13 cellular contexts compared by ENCODE assay signal in the genomic region with DNA sequence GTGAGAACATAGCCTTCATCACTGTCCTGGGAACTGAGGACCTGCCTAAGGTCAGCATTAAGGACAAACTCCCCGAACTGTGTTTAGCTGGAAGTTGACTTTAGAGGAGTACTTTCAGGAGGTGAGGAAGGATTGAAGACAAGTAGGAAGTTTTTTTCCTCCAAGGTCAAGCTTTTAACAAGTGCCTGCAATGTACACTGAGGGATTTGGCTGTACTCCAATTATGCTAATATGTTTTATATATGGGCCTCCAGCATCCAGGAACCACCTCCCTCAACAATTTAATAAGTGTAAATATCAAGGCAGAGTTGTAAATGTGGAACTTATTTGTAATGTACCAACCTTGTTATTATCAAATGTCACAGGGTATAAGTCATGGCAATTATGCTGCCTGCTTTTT.
DNase-seq lines count a peak whose midpoint lies in the region; ATAC-seq and TF ChIP-seq lines count a peak whose summit lies in the region.
"Had no signal": no experiment of that assay in that cellular context is flagged by ENCODE, and none has a peak within 500 bp of the region (broad histone marks: within the 10 kb centered on the region; RNA-seq: fewer than 3 reads in every experiment).

No MANE protein-coding gene starts in this region.

- peak overlapping the region; percentile 15; the same call in 1 of the 2 replicates for H3K27ac ChIP-seq in 22Rv1
- H3K27ac ChIP-seq: C4-2B had no signal

- peak; percentile 59 for ATAC-seq in left colon

- H3K9me3 Mint-ChIP-seq in glutamatergic neuron (ENCODE audit: unreplicated experiment) = no peaks in the 10 kb centered on the region
- H3K9me3 Mint-ChIP-seq: CD4-positive, alpha-beta memory T cell; HFFc6 had no signal

- H3K36me3 Mint-ChIP-seq in glutamatergic neuron (ENCODE audit: unreplicated experiment) = no peaks in the 10 kb centered on the region
- H3K36me3 Mint-ChIP-seq: CD4-positive, alpha-beta memory T cell had no signal

- H3K27ac Mint-ChIP-seq in glutamatergic neuron (ENCODE audit: unreplicated experiment) = no peak overlapping the region
- H3K27ac Mint-ChIP-seq: CD4-positive, alpha-beta memory T cell; HFFc6 had no signal

- intact Hi-C loops in left colon (cut with DNase I, micrococcal nuclease) = no loop called here

- DNase-seq in NCI-H1105 treated with DMSO at 0.1 percent for 48 hours (lab: John Stamatoyannopoulos, UW) = peak; percentile 3
- no peak for DNase-seq in NCI-H1105 (lab: John Stamatoyannopoulos, UW)
- DNase-seq in LNCaP clone FGC (ENCODE audit: low read depth) = peak; percentile 46
- no peak for DNase-seq in left colon
- no peak for DNase-seq in glutamatergic neuron
- no peak for DNase-seq in NAMALWA (ENCODE audit: low spot score)
- DNase-seq in mucosa of gallbladder (ENCODE audit: low spot score) = no peak
- DNase-seq: BE2C; CD4-positive, alpha-beta memory T cell; HCEC 1CT; HFFc6 had no signal

- H3K4me1 Mint-ChIP-seq in glutamatergic neuron (ENCODE audit: low read depth, unreplicated experiment) = no peaks in the 10 kb centered on the region
- H3K4me1 Mint-ChIP-seq: CD4-positive, alpha-beta memory T cell had no signal

- no peak overlapping the region for H3K4me3 ChIP-seq in LNCaP clone FGC (ENCODE audit: low read depth, low read length)

- no peaks in the 10 kb centered on the region for H3K27me3 Mint-ChIP-seq in glutamatergic neuron (ENCODE audit: unreplicated experiment)
- H3K27me3 Mint-ChIP-seq: CD4-positive, alpha-beta memory T cell had no signal

- TF ChIP-seq CTCF in 22Rv1 (IDR thresholded peaks at IDR 0.05) (no peak), LNCaP clone FGC (IDR thresholded peaks at IDR 0.05; ENCODE audit: control insufficient read depth, extremely low read depth, insufficient read depth) (no peak), glutamatergic neuron (IDR thresholded peaks at IDR 0.05; ENCODE audit: partially characterized antibody, unreplicated experiment) (no peak)

- no peak overlapping the region for H3K4me3 Mint-ChIP-seq in glutamatergic neuron (ENCODE audit: unreplicated experiment)
- H3K4me3 Mint-ChIP-seq: CD4-positive, alpha-beta memory T cell; HFFc6 had no signal

Comparison
In these comparisons a context has a peak if more than half of its experiments do, and no peak if none do; other contexts are left out.
1. DNase-seq: peak in NCI-H1105 treated with DMSO at 0.1 percent for 48 hours (single experiment) and LNCaP clone FGC (single experiment); none in NCI-H1105 (single experiment), left colon (0 of 2), glutamatergic neuron (single experiment), NAMALWA (single experiment) and mucosa of gallbladder (single experiment).